ENCODE assay signal across 27 cellular contexts in genomic region chr11:111641339-111642015, GRCh38.
"Had no signal": no experiment of that assay in that cellular context is flagged by ENCODE, and none has a peak within 500 bp of the region (broad histone marks: within the 10 kb centered on the region; RNA-seq: fewer than 3 reads in every experiment).

No MANE protein-coding gene starts in this region.

- H3K9me3 ChIP-seq: heart right ventricle, left lung, lower lobe of right lung, ovary, psoas muscle, right atrium auricular region, right lobe of liver, stomach, suprapubic skin, thoracic aorta, tibial artery, upper lobe of right lung had no signal

- DNase-seq: heart right ventricle; kidney glomerular epithelial cell; left cardiac atrium; left lung; lower lobe of right lung; mesendoderm; naive thymus-derived CD4-positive, alpha-beta T cell; ovary; posterior cingulate gyrus; psoas muscle; right lobe of liver; stimulated activated CD4-positive, alpha-beta T cell treated with anti-CD3 and anti-CD28 coated beads, Interleukin-12 subunit alpha, Interleukin-12 subunit beta, amount 100 ng/mL, for 4 hours; stimulated activated CD4-positive, alpha-beta T cell treated with anti-CD3 and anti-CD28 coated beads, Interleukin-15, amount 100 ng/mL, for 24 hours; stimulated activated CD4-positive, alpha-beta T cell treated with anti-CD3 and anti-CD28 coated beads, Interleukin-2, amount 100 ng/mL, for 24 hours; stimulated activated CD4-positive, alpha-beta T cell treated with anti-CD3 and anti-CD28 coated beads, Interleukin-4, amount 100 ng/mL, for 1 hour; stimulated activated naive B cell treated with anti-CD40 and anti-IgM and Interleukin-4, amounts not matched to agents 10 μg/mL and 1 μg/mL and 100 μg/mL, for 72 hours; stimulated activated naive CD8-positive, alpha-beta T cell treated with anti-CD3 and anti-CD28 coated beads, Interleukin-15, Interleukin-2, amounts not matched to agents 100 U/mL and 50 U/mL, for 24 hours; stomach; tibial artery; trophoblast cell; upper lobe of right lung had no signal

- H3K36me3 ChIP-seq: ovary, right atrium auricular region, thoracic aorta, tibial artery, upper lobe of right lung had no signal

- H3K27ac ChIP-seq: heart right ventricle, hepatocyte, left lung, lower lobe of right lung, ovary, psoas muscle, right atrium auricular region, right lobe of liver, skin epidermis, stomach, suprapubic skin, thoracic aorta, tibial artery, upper lobe of right lung had no signal

- ATAC-seq: left cardiac atrium; left lung; lower lobe of right lung; naive thymus-derived CD4-positive, alpha-beta T cell; natural killer cell treated with Interleukin-12 subunit alpha and Interleukin-12 subunit beta and Interleukin-15 and Interleukin-18, amount 100 ng/mL, for 72 hours; psoas muscle; stimulated activated naive B cell treated with anti-CD40 and anti-IgM and Interleukin-4, amounts not matched to agents 10 μg/mL and 1 μg/mL and 100 μg/mL, for 72 hours; stimulated activated naive CD8-positive, alpha-beta T cell treated with anti-CD3 and anti-CD28 coated beads, Interleukin-15, Interleukin-2, amounts not matched to agents 100 U/mL and 50 U/mL, for 24 hours; upper lobe of right lung had no signal

- H3K4me3 ChIP-seq: heart right ventricle, hepatocyte, left lung, lower lobe of right lung, ovary, psoas muscle, right atrium auricular region, right lobe of liver, skin epidermis, stomach, suprapubic skin, thoracic aorta, tibial artery, upper lobe of right lung had no signal

- H3K27me3 ChIP-seq: heart right ventricle, hepatocyte, left lung, ovary, right atrium auricular region, right lobe of liver, stomach, suprapubic skin, tibial artery, upper lobe of right lung had no signal

- H3K4me1 ChIP-seq: left lung had no signal
